In the genomic region with DNA sequence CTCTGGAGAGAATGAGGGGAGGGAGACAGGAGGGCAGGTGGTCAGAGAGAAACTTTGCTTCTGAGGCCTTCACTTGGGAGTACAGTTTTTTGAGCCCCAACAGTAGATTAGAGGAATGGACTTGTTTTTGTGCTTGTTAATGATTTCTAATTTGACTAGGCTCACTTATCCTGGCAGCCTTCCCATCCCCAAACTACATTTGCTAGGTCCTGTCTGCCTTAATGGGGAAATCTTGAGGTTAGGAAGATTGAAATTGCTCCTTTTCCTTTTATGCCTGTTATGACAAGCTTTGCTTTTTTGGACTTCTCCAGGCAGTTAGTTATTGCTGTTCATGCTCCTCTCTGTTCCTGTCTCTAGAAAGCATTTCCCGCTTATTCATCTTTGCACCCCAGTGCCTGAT, we compare ENCODE assay signal across 1 cellular context.
TF ChIP-seq lines count a peak whose summit lies in the region.

No MANE protein-coding gene starts in this region.

TF ChIP-seq in HEK293, 187 proteins besides CTCF, POLR2A, EP300 and RAD21 (continued from another document):
- TF ChIP-seq, protein P1, sequence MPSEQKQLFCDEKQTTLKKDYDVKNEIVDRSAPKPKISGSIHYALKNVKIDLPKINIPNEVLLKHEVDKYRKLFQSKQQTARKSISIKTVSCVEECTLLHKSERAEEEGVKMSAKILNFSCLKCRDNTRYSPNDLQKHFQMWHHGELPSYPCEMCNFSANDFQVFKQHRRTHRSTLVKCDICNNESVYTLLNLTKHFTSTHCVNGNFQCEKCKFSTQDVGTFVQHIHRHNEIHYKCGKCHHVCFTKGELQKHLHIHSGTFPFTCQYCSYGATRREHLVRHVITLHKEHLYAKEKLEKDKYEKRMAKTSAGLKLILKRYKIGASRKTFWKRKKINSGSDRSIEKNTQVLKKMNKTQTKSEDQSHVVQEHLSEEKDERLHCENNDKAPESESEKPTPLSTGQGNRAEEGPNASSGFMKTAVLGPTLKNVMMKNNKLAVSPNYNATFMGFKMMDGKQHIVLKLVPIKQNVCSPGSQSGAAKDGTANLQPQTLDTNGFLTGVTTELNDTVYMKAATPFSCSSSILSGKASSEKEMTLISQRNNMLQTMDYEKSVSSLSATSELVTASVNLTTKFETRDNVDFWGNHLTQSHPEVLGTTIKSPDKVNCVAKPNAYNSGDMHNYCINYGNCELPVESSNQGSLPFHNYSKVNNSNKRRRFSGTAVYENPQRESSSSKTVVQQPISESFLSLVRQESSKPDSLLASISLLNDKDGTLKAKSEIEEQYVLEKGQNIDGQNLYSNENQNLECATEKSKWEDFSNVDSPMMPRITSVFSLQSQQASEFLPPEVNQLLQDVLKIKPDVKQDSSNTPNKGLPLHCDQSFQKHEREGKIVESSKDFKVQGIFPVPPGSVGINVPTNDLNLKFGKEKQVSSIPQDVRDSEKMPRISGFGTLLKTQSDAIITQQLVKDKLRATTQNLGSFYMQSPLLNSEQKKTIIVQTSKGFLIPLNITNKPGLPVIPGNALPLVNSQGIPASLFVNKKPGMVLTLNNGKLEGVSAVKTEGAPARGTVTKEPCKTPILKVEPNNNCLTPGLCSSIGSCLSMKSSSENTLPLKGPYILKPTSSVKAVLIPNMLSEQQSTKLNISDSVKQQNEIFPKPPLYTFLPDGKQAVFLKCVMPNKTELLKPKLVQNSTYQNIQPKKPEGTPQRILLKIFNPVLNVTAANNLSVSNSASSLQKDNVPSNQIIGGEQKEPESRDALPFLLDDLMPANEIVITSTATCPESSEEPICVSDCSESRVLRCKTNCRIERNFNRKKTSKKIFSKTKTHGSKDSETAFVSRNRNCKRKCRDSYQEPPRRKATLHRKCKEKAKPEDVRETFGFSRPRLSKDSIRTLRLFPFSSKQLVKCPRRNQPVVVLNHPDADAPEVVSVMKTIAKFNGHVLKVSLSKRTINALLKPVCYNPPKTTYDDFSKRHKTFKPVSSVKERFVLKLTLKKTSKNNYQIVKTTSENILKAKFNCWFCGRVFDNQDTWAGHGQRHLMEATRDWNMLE (tag by site-specific recombination; conservative IDR thresholded peaks at IDR 0.05; ENCODE audit: low read depth), result no peak
- no peak for TF ChIP-seq GLI4 (tag by site-specific recombination; IDR thresholded peaks at IDR 0.05)
- TF ChIP-seq ZNF335 (tag by site-specific recombination; conservative IDR thresholded peaks at IDR 0.05), result no peak
- no peak for TF ChIP-seq ZBTB11 (tag by site-specific recombination; conservative IDR thresholded peaks at IDR 0.05; ENCODE audit: low read depth)
- TF ChIP-seq ZNF404 (tag by site-specific recombination; IDR thresholded peaks at IDR 0.05), result no peak
- no peak for TF ChIP-seq ZNF510 (tag by site-specific recombination; IDR thresholded peaks at IDR 0.05; ENCODE audit: insufficient replicate concordance)
- TF ChIP-seq ZNF654 (tag by site-specific recombination; IDR thresholded peaks at IDR 0.05; ENCODE audit: low read depth), result no peak
- no peak for TF ChIP-seq ZNF112 (tag by site-specific recombination; IDR thresholded peaks at IDR 0.05)
- no peak for TF ChIP-seq SP3 (tag by site-specific recombination; IDR thresholded peaks at IDR 0.05)
- no peak for TF ChIP-seq ZNF174 (tag by site-specific recombination; IDR thresholded peaks at IDR 0.05)
